ENCODE assay signal across 2 cellular contexts in genomic region chr19:58484349-58484748, GRCh38.
TF ChIP-seq lines count a peak whose summit lies in the region.

No MANE protein-coding gene starts in this region.

TF ChIP-seq in HEK293, 187 proteins besides CTCF, POLR2A, EP300 and RAD21:
- peak; percentile 76 for TF ChIP-seq ZNF362 (tag by site-specific recombination; IDR thresholded peaks at IDR 0.05)

TF ChIP-seq in HepG2, 621 proteins besides CTCF, POLR2A, EP300 and RAD21:
- TF ChIP-seq ZNF362 (CRISPR knock-in tag; IDR thresholded peaks at IDR 0.05; ENCODE audit: borderline replicate concordance) (peak; percentile 64), ZNF460 (CRISPR knock-in tag; IDR thresholded peaks at IDR 0.05; ENCODE audit: borderline replicate concordance) (peak; percentile 79; the same call in 1 of the 2 replicates)
